Comparison of ENCODE assay signal across 12 cellular contexts in genomic region chr22:24184057-24184798, GRCh38.
"Had no signal": no experiment of that assay in that cellular context is flagged by ENCODE, and none has a peak within 500 bp of the region (broad histone marks: within the 10 kb centered on the region; RNA-seq: fewer than 3 reads in every experiment).

No MANE protein-coding gene starts in this region.

- H3K36me3 ChIP-seq: ovary had no signal

- H3K4me3 ChIP-seq: gastroesophageal sphincter, ovary, tibial nerve had no signal

- H3K9me3 Mint-ChIP-seq: activated CD4-positive, alpha-beta memory T cell treated with anti-CD3 and anti-CD28 coated beads, Interleukin-2, amount 10 ng/mL, durations not matched to agents 7 days and 5 days; mesothelial cell of epicardium; neural crest cell; stimulated activated effector memory CD8-positive, alpha-beta T cell treated with anti-CD3 and anti-CD28 coated beads, Interleukin-12 subunit alpha, Interleukin-12 subunit beta, amount 100 ng/mL, for 72 hours; WTC11 had no signal

- H3K4me1 Mint-ChIP-seq: activated CD4-positive, alpha-beta memory T cell treated with anti-CD3 and anti-CD28 coated beads, Interleukin-2, amount 10 ng/mL, durations not matched to agents 7 days and 5 days; neural crest cell; stimulated activated effector memory CD8-positive, alpha-beta T cell treated with anti-CD3 and anti-CD28 coated beads, Interleukin-12 subunit alpha, Interleukin-12 subunit beta, amount 100 ng/mL, for 72 hours had no signal

- DNase-seq: activated CD4-positive, alpha-beta memory T cell treated with anti-CD3 and anti-CD28 coated beads, Interleukin-2, amount 10 ng/mL, durations not matched to agents 7 days and 5 days; activated CD4-positive, alpha-beta T cell treated with anti-CD3 and anti-CD28 coated beads for 4 hours; activated gamma-delta T cell; activated T-cell treated with anti-CD3 and anti-CD28 coated beads, Interleukin-2, amount 50 U/mL, for 48 hours; hippocampal formation had no signal

- H3K4me3 Mint-ChIP-seq: activated CD4-positive, alpha-beta memory T cell treated with anti-CD3 and anti-CD28 coated beads, Interleukin-2, amount 10 ng/mL, durations not matched to agents 7 days and 5 days; mesothelial cell of epicardium; neural crest cell; stimulated activated effector memory CD8-positive, alpha-beta T cell treated with anti-CD3 and anti-CD28 coated beads, Interleukin-12 subunit alpha, Interleukin-12 subunit beta, amount 100 ng/mL, for 72 hours; WTC11 had no signal

- H3K27ac Mint-ChIP-seq: activated CD4-positive, alpha-beta memory T cell treated with anti-CD3 and anti-CD28 coated beads, Interleukin-2, amount 10 ng/mL, durations not matched to agents 7 days and 5 days; mesothelial cell of epicardium; stimulated activated effector memory CD8-positive, alpha-beta T cell treated with anti-CD3 and anti-CD28 coated beads, Interleukin-12 subunit alpha, Interleukin-12 subunit beta, amount 100 ng/mL, for 72 hours; WTC11 had no signal

- H3K9me3 ChIP-seq: gastroesophageal sphincter, ovary, tibial nerve had no signal

- ATAC-seq: gastroesophageal sphincter; stimulated activated effector memory CD8-positive, alpha-beta T cell treated with anti-CD3 and anti-CD28 coated beads, Interleukin-12 subunit alpha, Interleukin-12 subunit beta, amount 100 ng/mL, for 72 hours; WTC11 had no signal

- H3K27ac ChIP-seq: gastroesophageal sphincter, ovary, tibial nerve had no signal

- H3K27me3 ChIP-seq: gastroesophageal sphincter, ovary, tibial nerve had no signal

- H3K36me3 Mint-ChIP-seq: mesothelial cell of epicardium, WTC11 had no signal

- H3K27me3 Mint-ChIP-seq: activated CD4-positive, alpha-beta memory T cell treated with anti-CD3 and anti-CD28 coated beads, Interleukin-2, amount 10 ng/mL, durations not matched to agents 7 days and 5 days had no signal
